Comparison of ENCODE assay signal across 13 cellular contexts in the genomic region with DNA sequence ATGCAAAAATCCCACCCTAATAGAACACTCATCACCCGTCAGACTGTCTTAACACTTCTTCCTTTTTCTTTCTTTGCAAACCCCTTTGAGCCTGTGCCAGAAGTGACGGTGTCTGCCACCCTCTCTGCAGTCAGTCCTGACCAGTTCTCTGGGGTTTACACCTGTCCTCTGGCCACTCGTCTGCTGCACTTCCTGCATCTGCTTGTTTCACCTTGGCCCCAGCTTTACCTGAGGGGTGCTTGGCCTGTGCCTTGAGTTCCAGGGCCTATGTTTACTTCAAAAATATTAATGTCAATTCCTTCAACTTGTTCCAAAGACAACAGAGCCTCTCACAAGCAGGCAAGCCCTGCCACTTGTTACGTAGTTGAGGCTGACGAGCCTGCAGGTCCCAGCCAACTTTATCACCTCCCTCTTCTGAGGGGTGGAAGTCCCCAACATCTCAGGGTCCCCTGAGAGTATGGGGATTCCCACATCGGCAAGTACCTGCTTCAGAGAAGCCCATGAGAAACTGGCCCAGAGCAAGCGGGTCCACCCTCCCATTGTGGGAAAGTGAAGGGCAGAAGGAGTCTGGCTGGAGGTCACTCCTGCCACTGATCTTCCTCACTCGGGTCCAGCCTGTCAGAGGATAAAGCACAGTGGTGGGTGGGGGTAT.
DNase-seq lines count a peak whose midpoint lies in the region; ATAC-seq and TF ChIP-seq lines count a peak whose summit lies in the region.
"Had no signal": no experiment of that assay in that cellular context is flagged by ENCODE, and none has a peak within 500 bp of the region (broad histone marks: within the 10 kb centered on the region; RNA-seq: fewer than 3 reads in every experiment).

No MANE protein-coding gene starts in this region.

- H3K4me2 ChIP-seq in GM23338: no peak overlapping the region

- no peak overlapping the region for H2AFZ ChIP-seq in GM23338

- H3F3A ChIP-seq in GM23338 (replicated peaks; ENCODE audit: low read depth): no peaks in the 10 kb centered on the region

- no peaks in the 10 kb centered on the region for H3K36me3 Mint-ChIP-seq in CD4-positive, alpha-beta T cell (ENCODE audit: low read depth)
- no peaks in the 10 kb centered on the region for H3K36me3 Mint-ChIP-seq in activated B cell treated with CpG ODN at 0.5 μM for 24 hours (ENCODE audit: low read depth)
- H3K36me3 Mint-ChIP-seq in GM23338 (ENCODE audit: low read depth): no peaks in the 10 kb centered on the region

- no peaks in the 10 kb centered on the region for H3K9me3 ChIP-seq in CD4-positive, alpha-beta T cell (ENCODE audit: control insufficient read depth, low read length)
- H3K9me3 ChIP-seq: thoracic aorta had no signal

- no peak for ATAC-seq in CD4-positive, alpha-beta T cell (ENCODE audit: poor library complexity)
- peak; percentile 43 for ATAC-seq in GM18870 (IDR thresholded peaks at IDR 0.05; ENCODE audit: unreplicated experiment)
- ATAC-seq in HG02852 (IDR thresholded peaks at IDR 0.05; ENCODE audit: unreplicated experiment): peak; percentile 45
- ATAC-seq in activated B cell treated with CpG ODN at 0.5 μM for 24 hours (ENCODE audit: low read depth): peak; percentile 86
- no peak for ATAC-seq in GM23338
- ATAC-seq in sciatic nerve: no peak

- no peak for DNase-seq in CD4-positive, alpha-beta T cell
- DNase-seq in activated B cell treated with CpG ODN at 0.5 μM for 24 hours (peak; percentile 57), RKO (ENCODE audit: low spot score) (no peak), GM23338 (ENCODE audit: low spot score) (no peak), NCI-H345 (lab: John Stamatoyannopoulos, UW) (no peak), sciatic nerve (ENCODE audit: low spot score) (no peak)
- DNase-seq: activated effector memory CD4-positive, alpha-beta T cell treated with anti-CD3 and anti-CD28 coated beads, Interleukin-2, amount 50 U/mL, for 16 hours; SHP77; small intestine had no signal

- POLR2A ChIA-PET in CD4-positive, alpha-beta T cell (lab: Charles Lee): no interaction called here
- POLR2A ChIA-PET in activated B cell treated with CpG ODN at 0.5 μM for 24 hours (lab: Charles Lee): interaction anchor here (0.6 to 5.0 kb wide), 14 partner anchors 8 to 711 kb away, joined by 3 to 26 read pairs (median 5); a partner anchor contains a TSS

- H3K4me1 ChIP-seq in GM23338 (ENCODE audit: insufficient read depth): peaks cover 8% of the 10 kb centered on the region

- no peaks in the 10 kb centered on the region for H4K20me1 ChIP-seq in GM23338 (replicated peaks; ENCODE audit: insufficient read depth)

- CTCF ChIA-PET in CD4-positive, alpha-beta T cell (lab: Charles Lee): no interaction called here
- CTCF ChIA-PET in activated B cell treated with CpG ODN at 0.5 μM for 24 hours (lab: Charles Lee): interaction anchor here (0.8 to 4.7 kb wide), 9 partner anchors 38 to 602 kb away, joined by 3 to 63 read pairs (median 7); a partner anchor contains a TSS

- H3K4me3 ChIP-seq in GM23338: no peak overlapping the region
- H3K4me3 ChIP-seq: thoracic aorta had no signal

- intact Hi-C loops in CD4-positive, alpha-beta T cell (cut with DNase I, micrococcal nuclease): no loop called here
- intact Hi-C loops in activated B cell treated with CpG ODN at 0.5 μM for 24 hours (cut with micrococcal nuclease) (loop anchor here (2.0 to 10.0 kb wide), 3 partner anchors 157 to 921 kb away; a partner anchor contains a TSS), sciatic nerve (cut with DNase I) (no loop called here)

- no peaks in the 10 kb centered on the region for H3K79me2 ChIP-seq in GM23338 (replicated peaks; ENCODE audit: insufficient read depth)

- no peak overlapping the region for H3K27ac ChIP-seq in CD4-positive, alpha-beta T cell (ENCODE audit: low read depth, low read length)
- H3K27ac ChIP-seq in GM23338 (ENCODE audit: low read depth): no peak overlapping the region
- H3K27ac ChIP-seq: C4-2B, thoracic aorta had no signal

- no peaks in the 10 kb centered on the region for H3K9me2 ChIP-seq in GM23338 (ENCODE audit: insufficient read depth)

- no peaks in the 10 kb centered on the region for H3K27me3 Mint-ChIP-seq in CD4-positive, alpha-beta T cell
- H3K27me3 Mint-ChIP-seq in activated B cell treated with CpG ODN at 0.5 μM for 24 hours: no peaks in the 10 kb centered on the region
- H3K27me3 Mint-ChIP-seq in GM23338 (ENCODE audit: insufficient read depth, low read depth, poor library complexity): no peaks in the 10 kb centered on the region

- H3K27ac Mint-ChIP-seq in CD4-positive, alpha-beta T cell: peak overlapping the region; percentile 69
- H3K27ac Mint-ChIP-seq in activated B cell treated with CpG ODN at 0.5 μM for 24 hours (peak overlapping the region; percentile 98), GM23338 (no peak overlapping the region)

- H3K36me3 ChIP-seq in GM23338 (ENCODE audit: insufficient read depth): no peaks in the 10 kb centered on the region
- H3K36me3 ChIP-seq: thoracic aorta had no signal

- no peaks in the 10 kb centered on the region for H3K9me3 Mint-ChIP-seq in CD4-positive, alpha-beta T cell
- H3K9me3 Mint-ChIP-seq in activated B cell treated with CpG ODN at 0.5 μM for 24 hours: no peaks in the 10 kb centered on the region
- no peaks in the 10 kb centered on the region for H3K9me3 Mint-ChIP-seq in GM23338

- TF ChIP-seq CTCF in CD4-positive, alpha-beta T cell (IDR thresholded peaks at IDR 0.05): no peak
- TF ChIP-seq CTCF in activated B cell treated with CpG ODN at 0.5 μM for 24 hours (IDR thresholded peaks at IDR 0.05): no peak
- TF ChIP-seq CTCF in GM23338 (conservative IDR thresholded peaks at IDR 0.05; ENCODE audit: low read depth in 2 of 2): no peak

- H3K4me3 Mint-ChIP-seq in CD4-positive, alpha-beta T cell: no peak overlapping the region
- H3K4me3 Mint-ChIP-seq in activated B cell treated with CpG ODN at 0.5 μM for 24 hours (peak overlapping the region; percentile 61), GM23338 (no peak overlapping the region)

- no peaks in the 10 kb centered on the region for H3K4me1 Mint-ChIP-seq in CD4-positive, alpha-beta T cell (ENCODE audit: low read depth)
- peaks cover 79% of the 10 kb centered on the region for H3K4me1 Mint-ChIP-seq in activated B cell treated with CpG ODN at 0.5 μM for 24 hours
- peaks cover 13% of the 10 kb centered on the region for H3K4me1 Mint-ChIP-seq in GM23338

- no peaks in the 10 kb centered on the region for H3K27me3 ChIP-seq in CD4-positive, alpha-beta T cell (ENCODE audit: control insufficient read depth, insufficient read depth, low read length)
- no peaks in the 10 kb centered on the region for H3K27me3 ChIP-seq in GM23338 (ENCODE audit: insufficient read depth)

TF ChIP-seq in GM23338, 12 proteins besides CTCF, POLR2A, EP300 and RAD21:
- TF ChIP-seq ZNF114 (CRISPR knock-in tag; IDR thresholded peaks at IDR 0.05) (no peak), STAT1 (IDR thresholded peaks at IDR 0.05; ENCODE audit: unreplicated experiment) (no peak), ZNF331 (CRISPR knock-in tag; IDR thresholded peaks at IDR 0.05; ENCODE audit: low read depth) (no peak), EZH2phosphoT487 (IDR thresholded peaks at IDR 0.05; ENCODE audit: unreplicated experiment) (no peak), EZH2 (IDR thresholded peaks at IDR 0.05; ENCODE audit: low read depth, unreplicated experiment) (no peak)

Comparison
In these comparisons a context has a peak if more than half of its experiments do, and no peak if none do; other contexts are left out.
1. ATAC-seq: peak in GM18870 (single experiment), HG02852 (single experiment) and activated B cell treated with CpG ODN at 0.5 μM for 24 hours (single experiment); none in CD4-positive, alpha-beta T cell (single experiment), GM23338 (single experiment) and sciatic nerve (single experiment).